In the genomic region with DNA sequence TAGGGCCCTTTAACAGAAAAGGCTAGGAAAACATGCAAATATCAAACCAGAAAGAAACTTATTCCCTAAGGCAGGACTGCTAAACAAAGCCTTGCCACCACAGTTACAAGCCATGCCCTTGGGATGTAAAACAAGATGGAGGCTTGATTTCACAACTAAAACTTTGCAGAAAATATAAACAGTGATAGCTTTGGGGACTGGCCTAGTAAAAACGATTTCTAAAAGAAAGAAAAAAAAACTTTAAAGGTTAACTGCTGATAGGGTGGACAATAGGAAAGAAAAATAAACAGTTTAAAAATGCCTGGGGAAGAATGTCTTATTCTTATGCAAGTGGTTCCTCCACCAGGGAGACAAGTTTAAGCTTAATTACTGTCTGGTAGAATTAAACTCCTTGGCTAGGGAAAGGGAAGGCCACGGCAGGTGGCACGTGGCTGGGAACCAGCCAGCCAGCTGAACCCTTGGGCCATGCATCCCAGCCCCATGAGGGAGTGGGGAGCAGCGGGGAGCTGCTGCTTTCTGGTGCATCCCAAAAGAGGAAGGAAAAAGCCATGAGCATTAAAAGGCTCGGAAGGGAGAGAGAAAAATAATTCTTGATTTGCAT, we compare ENCODE assay signal across 19 cellular contexts. TPM values are rescaled to one million over a fixed set of nuclear protein-coding genes. Genes with fewer than 3 reads are reported as not detected.
DNase-seq lines count a peak whose midpoint lies in the region; ATAC-seq and TF ChIP-seq lines count a peak whose summit lies in the region.
"Had no signal": no experiment of that assay in that cellular context is flagged by ENCODE, and none has a peak within 500 bp of the region (broad histone marks: within the 10 kb centered on the region; RNA-seq: fewer than 3 reads in every experiment).

No MANE protein-coding gene starts in this region.

- H3K27ac ChIP-seq in HUES64 (ENCODE audit: low read depth, low read length) (peak overlapping the region; percentile 30; the same call in 1 of the 2 replicates), parathyroid adenoma (no peak overlapping the region)
- H3K27ac ChIP-seq: HL-60 had no signal

- H3K4me3 ChIP-seq in HUES64 (ENCODE audit: low read length) (no peak overlapping the region), parathyroid adenoma (ENCODE audit: low read depth, low read length) (no peak overlapping the region)
- H3K4me3 ChIP-seq: K562 had no signal

- no peak overlapping the region for H3K9ac ChIP-seq in HUES64 (ENCODE audit: low read depth, low read length)
- H3K9ac ChIP-seq in parathyroid adenoma, result no peak overlapping the region

- no peaks in the 10 kb centered on the region for H3K79me2 ChIP-seq in parathyroid adenoma

- TF ChIP-seq CTCF in WTC11 (IDR thresholded peaks at IDR 0.05) (no peak), parathyroid adenoma (IDR thresholded peaks at IDR 0.05) (no peak)

- peak; percentile 59 for ATAC-seq in WTC11
- ATAC-seq: K562 had no signal

- WGBS in HUES64, result 50% methylated on average over 5 of the region's 5 CpGs

- H3K36me3 ChIP-seq in HUES64 (ENCODE audit: insufficient read depth, low read length) (no peaks in the 10 kb centered on the region), parathyroid adenoma (ENCODE audit: control insufficient read depth, insufficient read depth, low read length) (no peaks in the 10 kb centered on the region)
- H3K36me3 ChIP-seq: BE2C had no signal

- H3K9me3 Mint-ChIP-seq in WTC11, result peaks cover 22% of the 10 kb centered on the region

- CTCF ChIA-PET in WTC11 (lab: Charles Lee), result interaction anchor here (0.7 to 1.1 kb wide), 4 partner anchors 14 to 133 kb away, joined by 3 to 4 read pairs (median 3); no protein-coding TSS in a partner anchor

- peaks cover 33% of the 10 kb centered on the region for H3K9me3 ChIP-seq in HUES64 (ENCODE audit: insufficient read depth, low read depth, low read length)
- H3K9me3 ChIP-seq in parathyroid adenoma (ENCODE audit: control insufficient read depth, low read length), result no peaks in the 10 kb centered on the region
- H3K9me3 ChIP-seq: BE2C had no signal

- H3K4me1 ChIP-seq in HUES64 (ENCODE audit: insufficient read depth, low read length), result peaks cover 10% of the 10 kb centered on the region
- peaks cover 4% of the 10 kb centered on the region for H3K4me1 ChIP-seq in parathyroid adenoma
- H3K4me1 ChIP-seq: BE2C had no signal

- H3K36me3 Mint-ChIP-seq in WTC11, result peaks cover 15% of the 10 kb centered on the region
- H3K36me3 Mint-ChIP-seq: CD4-positive, CD25-positive, alpha-beta regulatory T cell had no signal

- peak; percentile 48 for DNase-seq in WTC11 (ENCODE audit: low spot score)
- DNase-seq in NCI-H526 treated with DMSO at 0.1 percent for 48 hours (lab: John Stamatoyannopoulos, UW), result no peak
- no peak for DNase-seq in NCI-H524 (lab: John Stamatoyannopoulos, UW)
- no peak for DNase-seq in occipital lobe (lab: John Stamatoyannopoulos, UW)
- DNase-seq: ACHN; BE2C; C1 segment of cervical spinal cord; CD4-positive, CD25-positive, alpha-beta regulatory T cell; CD8-positive, alpha-beta memory T cell; COR-L47; GDM1; GOT3; HCEC 1CT; IMR-90 had no signal

- H3K4me1 Mint-ChIP-seq in WTC11, result peaks cover 50% of the 10 kb centered on the region

- H3K27me3 ChIP-seq in HUES64 (ENCODE audit: insufficient read depth, low read length) (peaks cover 19% of the 10 kb centered on the region), parathyroid adenoma (ENCODE audit: control insufficient read depth, insufficient read depth, low read length) (no peaks in the 10 kb centered on the region)

- no peak overlapping the region for H3K4me2 ChIP-seq in parathyroid adenoma (ENCODE audit: low read length)

- peak overlapping the region; percentile 36 for H3K4me3 Mint-ChIP-seq in WTC11
- H3K4me3 Mint-ChIP-seq: CD4-positive, CD25-positive, alpha-beta regulatory T cell; CD8-positive, alpha-beta memory T cell had no signal

- peak overlapping the region; percentile 3 for H2AFZ ChIP-seq in parathyroid adenoma

- H3K27ac Mint-ChIP-seq in WTC11, result peak overlapping the region; percentile 89
- H3K27ac Mint-ChIP-seq: CD4-positive, CD25-positive, alpha-beta regulatory T cell; CD8-positive, alpha-beta memory T cell had no signal

- peaks cover 57% of the 10 kb centered on the region for H3K27me3 Mint-ChIP-seq in WTC11 (ENCODE audit: low read depth)

- POLR2A ChIA-PET in WTC11 (lab: Charles Lee), result no interaction called here

TF ChIP-seq in WTC11, 78 proteins besides CTCF, POLR2A, EP300 and RAD21:
- TF ChIP-seq, protein P1, sequence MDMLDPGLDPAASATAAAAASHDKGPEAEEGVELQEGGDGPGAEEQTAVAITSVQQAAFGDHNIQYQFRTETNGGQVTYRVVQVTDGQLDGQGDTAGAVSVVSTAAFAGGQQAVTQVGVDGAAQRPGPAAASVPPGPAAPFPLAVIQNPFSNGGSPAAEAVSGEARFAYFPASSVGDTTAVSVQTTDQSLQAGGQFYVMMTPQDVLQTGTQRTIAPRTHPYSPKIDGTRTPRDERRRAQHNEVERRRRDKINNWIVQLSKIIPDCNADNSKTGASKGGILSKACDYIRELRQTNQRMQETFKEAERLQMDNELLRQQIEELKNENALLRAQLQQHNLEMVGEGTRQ (CRISPR knock-in tag; IDR thresholded peaks at IDR 0.05), result peak; percentile 68
- TF ChIP-seq, protein P2, sequence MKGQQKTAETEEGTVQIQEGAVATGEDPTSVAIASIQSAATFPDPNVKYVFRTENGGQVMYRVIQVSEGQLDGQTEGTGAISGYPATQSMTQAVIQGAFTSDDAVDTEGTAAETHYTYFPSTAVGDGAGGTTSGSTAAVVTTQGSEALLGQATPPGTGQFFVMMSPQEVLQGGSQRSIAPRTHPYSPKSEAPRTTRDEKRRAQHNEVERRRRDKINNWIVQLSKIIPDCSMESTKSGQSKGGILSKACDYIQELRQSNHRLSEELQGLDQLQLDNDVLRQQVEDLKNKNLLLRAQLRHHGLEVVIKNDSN (CRISPR knock-in tag; IDR thresholded peaks at IDR 0.05), result peak; percentile 48
- no peak for TF ChIP-seq ZNF396 (CRISPR knock-in tag; IDR thresholded peaks at IDR 0.05; ENCODE audit: borderline replicate concordance)
- TF ChIP-seq, protein P3, sequence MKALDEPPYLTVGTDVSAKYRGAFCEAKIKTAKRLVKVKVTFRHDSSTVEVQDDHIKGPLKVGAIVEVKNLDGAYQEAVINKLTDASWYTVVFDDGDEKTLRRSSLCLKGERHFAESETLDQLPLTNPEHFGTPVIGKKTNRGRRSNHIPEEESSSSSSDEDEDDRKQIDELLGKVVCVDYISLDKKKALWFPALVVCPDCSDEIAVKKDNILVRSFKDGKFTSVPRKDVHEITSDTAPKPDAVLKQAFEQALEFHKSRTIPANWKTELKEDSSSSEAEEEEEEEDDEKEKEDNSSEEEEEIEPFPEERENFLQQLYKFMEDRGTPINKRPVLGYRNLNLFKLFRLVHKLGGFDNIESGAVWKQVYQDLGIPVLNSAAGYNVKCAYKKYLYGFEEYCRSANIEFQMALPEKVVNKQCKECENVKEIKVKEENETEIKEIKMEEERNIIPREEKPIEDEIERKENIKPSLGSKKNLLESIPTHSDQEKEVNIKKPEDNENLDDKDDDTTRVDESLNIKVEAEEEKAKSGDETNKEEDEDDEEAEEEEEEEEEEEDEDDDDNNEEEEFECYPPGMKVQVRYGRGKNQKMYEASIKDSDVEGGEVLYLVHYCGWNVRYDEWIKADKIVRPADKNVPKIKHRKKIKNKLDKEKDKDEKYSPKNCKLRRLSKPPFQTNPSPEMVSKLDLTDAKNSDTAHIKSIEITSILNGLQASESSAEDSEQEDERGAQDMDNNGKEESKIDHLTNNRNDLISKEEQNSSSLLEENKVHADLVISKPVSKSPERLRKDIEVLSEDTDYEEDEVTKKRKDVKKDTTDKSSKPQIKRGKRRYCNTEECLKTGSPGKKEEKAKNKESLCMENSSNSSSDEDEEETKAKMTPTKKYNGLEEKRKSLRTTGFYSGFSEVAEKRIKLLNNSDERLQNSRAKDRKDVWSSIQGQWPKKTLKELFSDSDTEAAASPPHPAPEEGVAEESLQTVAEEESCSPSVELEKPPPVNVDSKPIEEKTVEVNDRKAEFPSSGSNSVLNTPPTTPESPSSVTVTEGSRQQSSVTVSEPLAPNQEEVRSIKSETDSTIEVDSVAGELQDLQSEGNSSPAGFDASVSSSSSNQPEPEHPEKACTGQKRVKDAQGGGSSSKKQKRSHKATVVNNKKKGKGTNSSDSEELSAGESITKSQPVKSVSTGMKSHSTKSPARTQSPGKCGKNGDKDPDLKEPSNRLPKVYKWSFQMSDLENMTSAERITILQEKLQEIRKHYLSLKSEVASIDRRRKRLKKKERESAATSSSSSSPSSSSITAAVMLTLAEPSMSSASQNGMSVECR (CRISPR knock-in tag; IDR thresholded peaks at IDR 0.05; ENCODE audit: borderline replicate concordance), result no peak

RNA-seq across cellular contexts. Expression of a gene that starts 10.7 kb away (rescaled TPM):
- 1.3 TPM for polyA plus RNA-seq in HUES64 (2013, experiment 1 of 2)
- 1.1 TPM for polyA plus RNA-seq in HUES64 (2013, experiment 2 of 2)
- total RNA-seq in WTC11 (2021), result 2.1 to 4.6 TPM (median 3.1 TPM) in 3 replicates
- total RNA-seq in occipital lobe, result not detected
- total RNA-seq: CD4-positive, CD25-positive, alpha-beta regulatory T cell; CD8-positive, alpha-beta memory T cell; HT1080; IMR-90 had no signal
- polyA plus RNA-seq: CD4-positive, CD25-positive, alpha-beta regulatory T cell; CD8-positive, alpha-beta memory T cell; IMR-90 had no signal
